In genomic region chr4:101119141-101119540, GRCh38 we compare ENCODE assay signal across 2 cellular contexts.
TF ChIP-seq lines count a peak whose summit lies in the region.

No MANE protein-coding gene starts in this region.

TF ChIP-seq in HCT116, 20 proteins besides CTCF, POLR2A, EP300 and RAD21:
- TF ChIP-seq EZH2phosphoT487 (IDR thresholded peaks at IDR 0.05; ENCODE audit: borderline replicate concordance) (no peak), POLR2AphosphoS5 (IDR thresholded peaks at IDR 0.05; ENCODE audit: low read depth, low read length) (no peak), CBX3 (IDR thresholded peaks at IDR 0.05; ENCODE audit: low read depth) (no peak), ZBTB33 (IDR thresholded peaks at IDR 0.05; ENCODE audit: extremely low read depth, insufficient replicate concordance, low read length) (no peak), ELF1 (IDR thresholded peaks at IDR 0.05; ENCODE audit: borderline replicate concordance, low read depth) (no peak), EZH2 (IDR thresholded peaks at IDR 0.05) (no peak), SIN3A (IDR thresholded peaks at IDR 0.05; ENCODE audit: low read depth) (no peak), SRF (IDR thresholded peaks at IDR 0.05; ENCODE audit: low read depth) (no peak), ZNF274 (IDR thresholded peaks at IDR 0.05; ENCODE audit: low read depth, low read length) (no peak), EGR1 (IDR thresholded peaks at IDR 0.05; ENCODE audit: low read depth) (no peak), YY1 (IDR thresholded peaks at IDR 0.05; ENCODE audit: extremely low read depth, insufficient replicate concordance, low read depth, low read length) (no peak), SP1 (IDR thresholded peaks at IDR 0.05; ENCODE audit: low read depth) (no peak), ATF3 (IDR thresholded peaks at IDR 0.05) (no peak)

TF ChIP-seq in H1, 55 proteins besides CTCF, POLR2A, EP300 and RAD21:
- TF ChIP-seq CBX5 (IDR thresholded peaks at IDR 0.05; ENCODE audit: low read depth, low read length) (no peak), YY1 (IDR thresholded peaks at IDR 0.05; ENCODE audit: low read depth, low read length) (no peak), POLR2AphosphoS5 (IDR thresholded peaks at IDR 0.05; ENCODE audit: low read depth, low read length) (no peak), NANOG (IDR thresholded peaks at IDR 0.05; ENCODE audit: insufficient read depth, low read depth, low read length, poor library complexity, severe bottlenecking) (no peak), EZH2 (IDR thresholded peaks at IDR 0.05; ENCODE audit: low read depth, low read length, severe bottlenecking) (no peak), POU5F1 (IDR thresholded peaks at IDR 0.05; ENCODE audit: low read depth, low read length) (no peak), TBP (IDR thresholded peaks at IDR 0.05; ENCODE audit: low read depth, low read length) (no peak), GTF2F1 (IDR thresholded peaks at IDR 0.05; ENCODE audit: borderline replicate concordance, low read depth, low read length) (no peak), BACH1 (IDR thresholded peaks at IDR 0.05; ENCODE audit: low read length) (no peak), TAF1 (IDR thresholded peaks at IDR 0.05; ENCODE audit: low read depth, low read length) (no peak), MAX (IDR thresholded peaks at IDR 0.05) (no peak), ASH2L (IDR thresholded peaks at IDR 0.05; ENCODE audit: low read length) (no peak), SIRT6 (IDR thresholded peaks at IDR 0.05; ENCODE audit: low read length) (no peak), CREB1 (IDR thresholded peaks at IDR 0.05) (no peak), SP4 (IDR thresholded peaks at IDR 0.05; ENCODE audit: low read length) (no peak), RNF2 (IDR thresholded peaks at IDR 0.05; ENCODE audit: borderline replicate concordance, low read depth, low read length, missing control alignments, poor library complexity, severe bottlenecking) (no peak)
